Comparison of ENCODE assay signal across 32 cellular contexts in the genomic region with DNA sequence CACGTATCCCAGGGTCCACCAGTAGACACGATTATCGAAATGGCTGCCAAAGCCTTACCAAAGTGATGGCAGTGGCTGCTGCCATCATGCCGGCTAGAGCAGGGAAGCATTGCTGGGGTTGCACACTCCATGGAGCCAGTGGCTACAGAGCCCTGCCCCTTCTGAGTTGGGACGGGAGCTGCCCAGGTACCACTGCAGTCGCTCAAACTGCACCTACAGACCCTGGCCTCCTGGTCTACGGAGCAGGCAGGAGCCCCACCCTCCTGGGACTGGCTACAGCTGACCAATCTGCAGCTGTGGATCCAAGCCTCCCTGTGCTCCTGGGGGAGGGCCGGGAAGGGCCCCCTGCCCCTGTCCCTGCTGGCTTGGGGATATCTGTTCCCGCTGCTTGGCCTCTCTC.
"Had no signal": no experiment of that assay in that cellular context is flagged by ENCODE, and none has a peak within 500 bp of the region (broad histone marks: within the 10 kb centered on the region; RNA-seq: fewer than 3 reads in every experiment).

No MANE protein-coding gene starts in this region.

- H3K4me3 Mint-ChIP-seq: activated CD4-positive, alpha-beta memory T cell treated with anti-CD3 and anti-CD28 coated beads, Interleukin-2, amount 10 ng/mL, durations not matched to agents 7 days and 5 days; activated CD4-positive, alpha-beta T cell treated with anti-CD3 and anti-CD28 coated beads, Interleukin-2, amount 10 ng/mL, durations not matched to agents 24 days and 14 days; activated T-cell treated with anti-CD3 and anti-CD28 coated beads, Interleukin-2, amount 50 U/mL, for 4 hours; activated T-helper 17 cell treated with anti-CD3 and anti-CD28 coated beads, Interleukin-2, amount 50 U/mL, for 72 hours; endodermal cell; immature natural killer cell; T-helper 1 cell treated with Interleukin-12 subunit alpha and Interleukin-12 subunit beta and Interleukin-4 antibody, amounts not matched to agents 30 μg/mL and 1 μg/mL, for 36 hours had no signal

- H3K9me3 ChIP-seq: heart left ventricle, lower lobe of right lung, ovary, prostate gland, sigmoid colon, tibial nerve had no signal

- H3K4me1 ChIP-seq: prostate gland had no signal

- H3K4me3 ChIP-seq: heart left ventricle, lower lobe of right lung, ovary, prostate gland, sigmoid colon, tibial nerve had no signal

- H3K27ac Mint-ChIP-seq: activated CD4-positive, alpha-beta memory T cell treated with anti-CD3 and anti-CD28 coated beads, Interleukin-2, amount 10 ng/mL, durations not matched to agents 7 days and 5 days; activated CD4-positive, alpha-beta T cell treated with anti-CD3 and anti-CD28 coated beads, Interleukin-2, amount 10 ng/mL, durations not matched to agents 24 days and 14 days; endodermal cell; immature natural killer cell; T-helper 1 cell treated with Interleukin-12 subunit alpha and Interleukin-12 subunit beta and Interleukin-4 antibody, amounts not matched to agents 30 μg/mL and 1 μg/mL, for 36 hours had no signal

- DNase-seq: activated CD4-positive, alpha-beta memory T cell treated with anti-CD3 and anti-CD28 coated beads, Interleukin-2, amount 10 ng/mL, durations not matched to agents 7 days and 5 days; activated CD4-positive, alpha-beta T cell treated with anti-CD3 and anti-CD28 coated beads, Interleukin-2, amount 10 ng/mL, durations not matched to agents 24 days and 14 days; activated gamma-delta T cell treated with Interleukin-2 at 50 U/mL for 16 hours; activated naive CD4-positive, alpha-beta T cell treated with anti-CD3 and anti-CD28 coated beads, Interleukin-2, amount 50 U/mL, for 16 hours; activated T-cell treated with anti-CD3 and anti-CD28 coated beads, Interleukin-2, amount 50 U/mL, for 4 hours; amniotic stem cell; caudate nucleus; endodermal cell; foreskin fibroblast; heart left ventricle; hypothalamus; immature natural killer cell; lower lobe of right lung; mesendoderm; ovary; retina; sigmoid colon; small intestine; stimulated activated CD4-positive, alpha-beta T cell treated with anti-CD3 and anti-CD28 coated beads, Interleukin-1b, Interleukin-23, amount 100 ng/mL, for 48 hours; stimulated activated CD4-positive, alpha-beta T cell treated with anti-CD3 and anti-CD28 coated beads, Interleukin-4, amount 100 ng/mL, for 4 hours; stimulated activated CD8-positive, alpha-beta memory T cell treated with anti-CD3 and anti-CD28 coated beads, Interleukin-4, amount 100 ng/mL, for 48 hours; stimulated activated naive CD4-positive, alpha-beta T cell; T-helper 9 cell had no signal

- H3K36me3 ChIP-seq: ovary, prostate gland had no signal

- H3K27me3 ChIP-seq: heart left ventricle, ovary, sigmoid colon, tibial nerve had no signal

- H3K27ac ChIP-seq: lower lobe of right lung, ovary, prostate gland, sigmoid colon, tibial nerve, VCaP had no signal

- H3K27me3 Mint-ChIP-seq: activated CD4-positive, alpha-beta memory T cell treated with anti-CD3 and anti-CD28 coated beads, Interleukin-2, amount 10 ng/mL, durations not matched to agents 7 days and 5 days; activated CD4-positive, alpha-beta T cell treated with anti-CD3 and anti-CD28 coated beads, Interleukin-2, amount 10 ng/mL, durations not matched to agents 24 days and 14 days; activated T-helper 17 cell treated with anti-CD3 and anti-CD28 coated beads, Interleukin-2, amount 50 U/mL, for 72 hours; natural killer cell treated with Interleukin-12 subunit alpha and Interleukin-12 subunit beta and Interleukin-15 and Interleukin-18, amount 100 ng/mL, for 72 hours had no signal

- ATAC-seq: activated CD4-positive, CD25-positive, alpha-beta regulatory T cell treated with anti-CD3 and anti-CD28 coated beads, Interleukin-2, amount 50 U/mL, for 24 hours; activated T-cell treated with anti-CD3 and anti-CD28 coated beads, Interleukin-2, amount 50 U/mL, for 4 hours; activated T-helper 17 cell treated with anti-CD3 and anti-CD28 coated beads, Interleukin-2, amount 50 U/mL, for 72 hours; esophagus mucosa; left lobe of liver had no signal

- H3K4me1 Mint-ChIP-seq: activated T-helper 17 cell treated with anti-CD3 and anti-CD28 coated beads, Interleukin-2, amount 50 U/mL, for 72 hours had no signal

- H3K9me3 Mint-ChIP-seq: activated CD4-positive, alpha-beta memory T cell treated with anti-CD3 and anti-CD28 coated beads, Interleukin-2, amount 10 ng/mL, durations not matched to agents 7 days and 5 days; activated CD4-positive, alpha-beta T cell treated with anti-CD3 and anti-CD28 coated beads, Interleukin-2, amount 10 ng/mL, durations not matched to agents 24 days and 14 days; activated T-cell treated with anti-CD3 and anti-CD28 coated beads, Interleukin-2, amount 50 U/mL, for 4 hours; activated T-helper 17 cell treated with anti-CD3 and anti-CD28 coated beads, Interleukin-2, amount 50 U/mL, for 72 hours; endodermal cell; immature natural killer cell; natural killer cell treated with Interleukin-12 subunit alpha and Interleukin-12 subunit beta and Interleukin-15 and Interleukin-18, amount 100 ng/mL, for 72 hours; T-helper 1 cell treated with Interleukin-12 subunit alpha and Interleukin-12 subunit beta and Interleukin-4 antibody, amounts not matched to agents 30 μg/mL and 1 μg/mL, for 36 hours had no signal
